18 cellular contexts compared by ENCODE assay signal in the genomic region with DNA sequence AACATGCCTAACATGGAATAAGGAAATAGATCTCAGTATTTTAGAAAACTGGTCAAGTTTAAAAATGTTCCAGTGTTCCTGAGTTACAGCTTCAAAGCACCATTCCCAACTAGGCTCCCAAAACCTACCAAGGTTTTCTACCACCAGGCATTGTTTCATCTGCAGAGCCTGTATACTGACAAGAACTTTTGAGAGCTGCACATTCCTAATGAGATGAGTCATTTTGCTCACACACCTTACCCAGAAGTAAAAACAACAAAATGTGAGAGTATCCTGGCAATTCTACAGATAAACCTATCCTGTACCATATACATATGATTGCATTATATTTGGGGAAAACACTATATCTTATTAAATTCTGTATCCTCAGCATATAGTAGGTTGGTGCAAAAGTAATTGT.
A peak's percentile ranks its signal among the peaks of the same experiment; 100 is the strongest.
DNase-seq lines count a peak whose midpoint lies in the region; ATAC-seq and TF ChIP-seq lines count a peak whose summit lies in the region.
"Had no signal": no experiment of that assay in that cellular context is flagged by ENCODE, and none has a peak within 500 bp of the region (broad histone marks: within the 10 kb centered on the region; RNA-seq: fewer than 3 reads in every experiment).

No MANE protein-coding gene starts in this region.

- no peak overlapping the region for H2AFZ ChIP-seq in PC-3 (ENCODE audit: low read length)

- H3K4me1 Mint-ChIP-seq in mesothelial cell of epicardium: peaks cover 31% of the 10 kb centered on the region
- H3K4me1 Mint-ChIP-seq in glutamatergic neuron (ENCODE audit: low read depth, unreplicated experiment): no peaks in the 10 kb centered on the region
- H3K4me1 Mint-ChIP-seq: B cell, CD14-positive monocyte had no signal

- H3F3A ChIP-seq in PC-3 (ENCODE audit: low read length, unreplicated experiment): no peaks in the 10 kb centered on the region

- H3K9me3 Mint-ChIP-seq in mesothelial cell of epicardium (no peaks in the 10 kb centered on the region), glutamatergic neuron (ENCODE audit: unreplicated experiment) (no peaks in the 10 kb centered on the region)
- H3K9me3 Mint-ChIP-seq: CD14-positive monocyte had no signal

- intact Hi-C loops in PC-3 (cut with micrococcal nuclease): no loop called here

- no peak overlapping the region for H3K4me3 ChIP-seq in PC-3 (ENCODE audit: low read length)
- H3K4me3 ChIP-seq: A549, SJSA1 had no signal

- no peaks in the 10 kb centered on the region for H4K20me1 ChIP-seq in PC-3 (ENCODE audit: low read length)

- no peaks in the 10 kb centered on the region for H3K9me3 ChIP-seq in PC-3 (ENCODE audit: low read length)
- H3K9me3 ChIP-seq: A549, SJSA1 had no signal

- H3K36me3 ChIP-seq in PC-3 (ENCODE audit: low read depth, low read length): no peaks in the 10 kb centered on the region
- H3K36me3 ChIP-seq: SJSA1 had no signal

- no peak overlapping the region for H3K27ac ChIP-seq in PC-3 (ENCODE audit: low read length)
- H3K27ac ChIP-seq in epithelial cell of prostate: no peak overlapping the region
- H3K27ac ChIP-seq: A549, KMS-11, SJSA1 had no signal

- H3K4me3 Mint-ChIP-seq in mesothelial cell of epicardium: no peak overlapping the region
- H3K4me3 Mint-ChIP-seq in glutamatergic neuron (ENCODE audit: unreplicated experiment): no peak overlapping the region
- H3K4me3 Mint-ChIP-seq: B cell, CD14-positive monocyte had no signal

- no TSS peak for BruUV-seq in PC-3 (replicated peaks; lab: Mats Ljungman, UMichigan)

- POLR2A ChIA-PET in PC-3 (lab: Charles Lee; ENCODE audit: unreplicated experiment): no interaction called here

- no peak overlapping the region for H3K4me2 ChIP-seq in PC-3 (ENCODE audit: low read length)
- H3K4me2 ChIP-seq: A549, KMS-11 had no signal

- H3K9me2 ChIP-seq in PC-3 (replicated peaks; ENCODE audit: low read length): no peaks in the 10 kb centered on the region

- no peaks in the 10 kb centered on the region for H3K79me2 ChIP-seq in PC-3 (ENCODE audit: low read length)

- H3K27ac Mint-ChIP-seq in mesothelial cell of epicardium (peak overlapping the region; percentile 1), glutamatergic neuron (ENCODE audit: unreplicated experiment) (no peak overlapping the region)
- H3K27ac Mint-ChIP-seq: B cell had no signal

- no peak overlapping the region for H3K9ac ChIP-seq in PC-3 (ENCODE audit: low read length)
- H3K9ac ChIP-seq: KMS-11 had no signal

- no peaks in the 10 kb centered on the region for H3K27me3 ChIP-seq in PC-3 (ENCODE audit: low read length)

- H3K36me3 Mint-ChIP-seq in mesothelial cell of epicardium (no peaks in the 10 kb centered on the region), glutamatergic neuron (ENCODE audit: unreplicated experiment) (no peaks in the 10 kb centered on the region)

- H3K27me3 Mint-ChIP-seq in mesothelial cell of epicardium (ENCODE audit: low read depth) (no peaks in the 10 kb centered on the region), glutamatergic neuron (ENCODE audit: unreplicated experiment) (no peaks in the 10 kb centered on the region)

- CTCF ChIA-PET in PC-3 (lab: Charles Lee): interaction anchor here (0.7 kb wide), 2 partner anchors 71 to 354 kb away, joined by 3 read pairs; no protein-coding TSS in a partner anchor

- H3K4me1 ChIP-seq in PC-3 (ENCODE audit: insufficient read depth, low read length): 0 out of 2 replicates have a peak, but pooled peaks cover 4% of the 10 kb centered on the region
- H3K4me1 ChIP-seq: A549, SJSA1 had no signal

- ATAC-seq in PC-3: peak; percentile 74
- ATAC-seq in activated CD4-positive, CD25-positive, alpha-beta regulatory T cell treated with anti-CD3 and anti-CD28 coated beads, Interleukin-2, amount 50 U/mL, for 24 hours: no peak
- ATAC-seq: A549 had no signal

- DNase-seq in HT1080 (ENCODE audit: low read depth) (peak; percentile 25), PC-3 (peak; percentile 61), epithelial cell of prostate (ENCODE audit: low read depth, low spot score) (peak; percentile 5), mesothelial cell of epicardium (ENCODE audit: low spot score in 2 of 2, unreplicated experiment in 2 of 2) (no peak), NCI-H128 (lab: John Stamatoyannopoulos, UW; ENCODE audit: unreplicated experiment) (no peak), glutamatergic neuron (no peak), DMS114 treated with DMSO at 0.1 percent for 48 hours (lab: John Stamatoyannopoulos, UW; ENCODE audit: unreplicated experiment) (no peak)
- DNase-seq: GOT3, NCI-H1417 treated with DMSO at 0.1 percent for 48 hours, NCI-H187 treated with DMSO at 0.1 percent for 48 hours, NCI-H2107, NCI-H510A had no signal

- TF ChIP-seq CTCF in PC-3 (conservative IDR thresholded peaks at IDR 0.05; ENCODE audit: low read depth, low read length) (no peak), mesothelial cell of epicardium (IDR thresholded peaks at IDR 0.05; ENCODE audit: unreplicated experiment) (no peak), glutamatergic neuron (IDR thresholded peaks at IDR 0.05; ENCODE audit: partially characterized antibody, unreplicated experiment) (no peak)

Comparison
In these comparisons a context has a peak if more than half of its experiments do, and no peak if none do; other contexts are left out.
1. DNase-seq: peak in HT1080 (single experiment), PC-3 (single experiment) and epithelial cell of prostate (single experiment); none in mesothelial cell of epicardium (0 of 2), NCI-H128 (single experiment), glutamatergic neuron (single experiment) and DMS114 treated with DMSO at 0.1 percent for 48 hours (single experiment).